In the genomic region with DNA sequence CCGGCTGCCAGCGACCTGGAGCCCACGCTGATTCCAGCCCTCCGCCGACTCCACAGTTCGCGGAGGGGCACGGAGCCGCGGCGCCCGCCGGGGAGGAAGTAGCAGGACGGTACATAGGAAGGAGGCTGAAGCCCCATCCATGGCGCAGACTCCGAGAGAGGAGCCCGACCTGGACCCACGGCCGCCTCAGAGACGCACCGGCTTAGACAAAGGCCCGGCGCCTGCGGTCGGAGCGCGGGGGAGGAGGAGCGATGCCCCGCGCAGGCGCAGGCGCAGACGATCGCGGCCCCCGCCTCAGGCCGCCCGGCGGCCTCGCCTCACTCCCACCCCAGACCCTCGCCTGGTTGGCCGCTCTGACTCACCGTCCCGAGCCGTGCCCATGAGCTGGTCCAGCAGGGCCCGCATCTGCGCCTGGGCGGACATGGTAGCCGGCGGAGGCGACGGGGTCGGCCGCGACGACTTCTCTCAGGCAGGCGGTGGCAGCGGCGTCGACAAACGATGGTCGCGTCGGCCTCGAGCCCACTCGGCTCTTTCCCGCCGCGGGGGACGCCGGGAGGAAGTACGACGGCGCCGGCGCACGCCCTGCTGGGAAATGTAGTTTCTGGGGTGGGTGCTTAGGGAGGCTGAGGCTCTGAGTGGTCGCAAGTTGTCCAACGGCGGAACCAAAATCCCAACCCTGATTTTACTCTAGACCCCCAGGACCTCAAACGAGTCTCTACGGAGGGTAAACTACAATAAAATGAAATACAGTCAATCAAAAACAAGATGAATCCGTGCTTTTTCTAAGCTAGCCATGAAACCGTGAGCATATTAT, we compare ENCODE assay signal across 1 cellular context.
TF ChIP-seq lines count a peak whose summit lies in the region.

A gene with protein sequence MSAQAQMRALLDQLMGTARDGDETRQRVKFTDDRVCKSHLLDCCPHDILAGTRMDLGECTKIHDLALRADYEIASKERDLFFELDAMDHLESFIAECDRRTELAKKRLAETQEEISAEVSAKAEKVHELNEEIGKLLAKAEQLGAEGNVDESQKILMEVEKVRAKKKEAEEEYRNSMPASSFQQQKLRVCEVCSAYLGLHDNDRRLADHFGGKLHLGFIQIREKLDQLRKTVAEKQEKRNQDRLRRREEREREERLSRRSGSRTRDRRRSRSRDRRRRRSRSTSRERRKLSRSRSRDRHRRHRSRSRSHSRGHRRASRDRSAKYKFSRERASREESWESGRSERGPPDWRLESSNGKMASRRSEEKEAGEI (minus strand): TSS at position 533 of the 814 bp plus-strand sequence. CDS start 110 bp downstream, at position 423.

TF ChIP-seq in K562, 482 proteins besides CTCF, POLR2A, EP300 and RAD21 (continued from another document and continues in another):
- TF ChIP-seq, protein P1, sequence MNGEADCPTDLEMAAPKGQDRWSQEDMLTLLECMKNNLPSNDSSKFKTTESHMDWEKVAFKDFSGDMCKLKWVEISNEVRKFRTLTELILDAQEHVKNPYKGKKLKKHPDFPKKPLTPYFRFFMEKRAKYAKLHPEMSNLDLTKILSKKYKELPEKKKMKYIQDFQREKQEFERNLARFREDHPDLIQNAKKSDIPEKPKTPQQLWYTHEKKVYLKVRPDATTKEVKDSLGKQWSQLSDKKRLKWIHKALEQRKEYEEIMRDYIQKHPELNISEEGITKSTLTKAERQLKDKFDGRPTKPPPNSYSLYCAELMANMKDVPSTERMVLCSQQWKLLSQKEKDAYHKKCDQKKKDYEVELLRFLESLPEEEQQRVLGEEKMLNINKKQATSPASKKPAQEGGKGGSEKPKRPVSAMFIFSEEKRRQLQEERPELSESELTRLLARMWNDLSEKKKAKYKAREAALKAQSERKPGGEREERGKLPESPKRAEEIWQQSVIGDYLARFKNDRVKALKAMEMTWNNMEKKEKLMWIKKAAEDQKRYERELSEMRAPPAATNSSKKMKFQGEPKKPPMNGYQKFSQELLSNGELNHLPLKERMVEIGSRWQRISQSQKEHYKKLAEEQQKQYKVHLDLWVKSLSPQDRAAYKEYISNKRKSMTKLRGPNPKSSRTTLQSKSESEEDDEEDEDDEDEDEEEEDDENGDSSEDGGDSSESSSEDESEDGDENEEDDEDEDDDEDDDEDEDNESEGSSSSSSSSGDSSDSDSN (IDR thresholded peaks at IDR 0.05; ENCODE audit: borderline replicate concordance in 1 of 2, low read depth in 2 of 2, low read length in 2 of 2): peak in 1 of 2 experiments; percentile 63; a peak in 1 of 4 replicates
- TF ChIP-seq JUND (IDR thresholded peaks at IDR 0.05; ENCODE audit: borderline replicate concordance, low read depth, low read length) (no peak; the same call in 1 of the 2 replicates), JUND (tag; IDR thresholded peaks at IDR 0.05; ENCODE audit: borderline replicate concordance, low read depth, low read length) (no peak), HNRNPUL1 (IDR thresholded peaks at IDR 0.05; ENCODE audit: low read length) (no peak), BHLHE40 (IDR thresholded peaks at IDR 0.05; ENCODE audit: low read length) (peak; percentile 20; the same call in 1 of the 2 replicates), KLF13 (tag; IDR thresholded peaks at IDR 0.05; ENCODE audit: borderline replicate concordance, low read depth) (0 out of 2 replicates have a peak, but pooled peaks have one; percentile 52), FOXA3 (CRISPR knock-in tag; conservative IDR thresholded peaks at IDR 0.05 in 1 of 2, IDR thresholded peaks at IDR 0.05 in 1 of 2) (peak in 1 of 2 experiments; percentile 64; a peak in 1 of 4 replicates), RBM25 (IDR thresholded peaks at IDR 0.05; ENCODE audit: low read depth, low read length, severe bottlenecking) (no peak), ZBTB17 (CRISPR knock-in tag; IDR thresholded peaks at IDR 0.05) (peak; percentile 86), MCM3 (IDR thresholded peaks at IDR 0.05) (no peak), BCOR (IDR thresholded peaks at IDR 0.05) (no peak), PCBP2 (IDR thresholded peaks at IDR 0.05; ENCODE audit: low read depth, low read length, poor library complexity, severe bottlenecking) (no peak), FIP1L1 (IDR thresholded peaks at IDR 0.05; ENCODE audit: low read depth, low read length, poor library complexity, severe bottlenecking) (no peak), ZNF695 (CRISPR knock-in tag; IDR thresholded peaks at IDR 0.05) (no peak), ZEB2 (IDR thresholded peaks at IDR 0.05) (no peak), ZFP36 (IDR thresholded peaks at IDR 0.05; ENCODE audit: low read depth, low read length, partially characterized antibody) (peak; percentile 1), KAT2B (IDR thresholded peaks at IDR 0.05; ENCODE audit: low read depth, low read length) (no peak), MTA3 (IDR thresholded peaks at IDR 0.05; ENCODE audit: borderline replicate concordance) (peak; percentile 94), ZNF217 (CRISPR knock-in tag; IDR thresholded peaks at IDR 0.05) (no peak), FOXM1 (IDR thresholded peaks at IDR 0.05; ENCODE audit: low read depth) (no peak), FOXM1 (CRISPR knock-in tag; IDR thresholded peaks at IDR 0.05; ENCODE audit: low read depth) (peak; percentile 63), ZFP1 (CRISPR knock-in tag; IDR thresholded peaks at IDR 0.05) (no peak), HIVEP1 (CRISPR knock-in tag; IDR thresholded peaks at IDR 0.05) (no peak), CBX8 (IDR thresholded peaks at IDR 0.05; ENCODE audit: borderline replicate concordance, extremely low read depth, low read depth, low read length, poor library complexity, severe bottlenecking) (no peak), SMARCE1 (IDR thresholded peaks at IDR 0.05) (no peak), ATF1 (CRISPR knock-in tag; IDR thresholded peaks at IDR 0.05) (peak; percentile 63), ATF1 (tag; IDR thresholded peaks at IDR 0.05) (peak; percentile 98), MIER1 (IDR thresholded peaks at IDR 0.05; ENCODE audit: low read depth) (no peak), ESRRA (IDR thresholded peaks at IDR 0.05; ENCODE audit: borderline replicate concordance, low read depth) (peak; percentile 70), HDAC2 (IDR thresholded peaks at IDR 0.05) (no peak), KLF1 (tag; IDR thresholded peaks at IDR 0.05) (no peak; the same call in 1 of the 2 replicates), NCOR1 (IDR thresholded peaks at IDR 0.05) (no peak; the same call in 1 of the 2 replicates), ZNF436 (CRISPR knock-in tag; IDR thresholded peaks at IDR 0.05) (no peak), POLR2H (tag; IDR thresholded peaks at IDR 0.05; ENCODE audit: low read depth) (peak; percentile 77), PRPF4 (IDR thresholded peaks at IDR 0.05; ENCODE audit: insufficient read depth, low read depth, low read length, poor library complexity, severe bottlenecking) (no peak), NBN (IDR thresholded peaks at IDR 0.05; ENCODE audit: low read depth) (no peak), BRD4 (IDR thresholded peaks at IDR 0.05) (no peak), FOSL1 (tag; conservative IDR thresholded peaks at IDR 0.05) (peak; percentile 52; the same call in 1 of the 2 replicates), LEF1 (IDR thresholded peaks at IDR 0.05) (no peak), EZH2 (IDR thresholded peaks at IDR 0.05; ENCODE audit: borderline replicate concordance, low read depth, low read length) (no peak), DMBX1 (CRISPR knock-in tag; IDR thresholded peaks at IDR 0.05; ENCODE audit: borderline replicate concordance) (peak; percentile 86; the same call in 1 of the 2 replicates), RUNX1 (IDR thresholded peaks at IDR 0.05; ENCODE audit: low read depth) (no peak), ZFP30 (CRISPR knock-in tag; IDR thresholded peaks at IDR 0.05; ENCODE audit: borderline replicate concordance) (no peak), RFX5 (IDR thresholded peaks at IDR 0.05; ENCODE audit: low read depth, low read length) (no peak), NFE2L1 (tag; IDR thresholded peaks at IDR 0.05; ENCODE audit: borderline replicate concordance, low read depth) (no peak), XRCC3 (IDR thresholded peaks at IDR 0.05) (no peak), KDM5B (IDR thresholded peaks at IDR 0.05; ENCODE audit: insufficient replicate concordance, low read depth, low read length) (peak; percentile 96), HNRNPLL (IDR thresholded peaks at IDR 0.05; ENCODE audit: low read depth, low read length, poor library complexity, severe bottlenecking) (no peak), HOXB6 (CRISPR knock-in tag; IDR thresholded peaks at IDR 0.05; ENCODE audit: borderline replicate concordance) (no peak), PRMT5 (CRISPR knock-in tag; IDR thresholded peaks at IDR 0.05) (no peak), HNRNPL (IDR thresholded peaks at IDR 0.05; ENCODE audit: low read depth, low read length) (0 out of 2 replicates have a peak, but pooled peaks have one; percentile 48), TEAD4 (IDR thresholded peaks at IDR 0.05; ENCODE audit: low read length) (peak; percentile 9; the same call in 1 of the 2 replicates), TEAD4 (CRISPR knock-in tag; IDR thresholded peaks at IDR 0.05; ENCODE audit: borderline replicate concordance) (no peak)
- TF ChIP-seq, protein P2, sequence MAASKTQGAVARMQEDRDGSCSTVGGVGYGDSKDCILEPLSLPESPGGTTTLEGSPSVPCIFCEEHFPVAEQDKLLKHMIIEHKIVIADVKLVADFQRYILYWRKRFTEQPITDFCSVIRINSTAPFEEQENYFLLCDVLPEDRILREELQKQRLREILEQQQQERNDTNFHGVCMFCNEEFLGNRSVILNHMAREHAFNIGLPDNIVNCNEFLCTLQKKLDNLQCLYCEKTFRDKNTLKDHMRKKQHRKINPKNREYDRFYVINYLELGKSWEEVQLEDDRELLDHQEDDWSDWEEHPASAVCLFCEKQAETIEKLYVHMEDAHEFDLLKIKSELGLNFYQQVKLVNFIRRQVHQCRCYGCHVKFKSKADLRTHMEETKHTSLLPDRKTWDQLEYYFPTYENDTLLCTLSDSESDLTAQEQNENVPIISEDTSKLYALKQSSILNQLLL (CRISPR knock-in tag; IDR thresholded peaks at IDR 0.05; ENCODE audit: borderline replicate concordance): no peak
- TF ChIP-seq, protein P3, sequence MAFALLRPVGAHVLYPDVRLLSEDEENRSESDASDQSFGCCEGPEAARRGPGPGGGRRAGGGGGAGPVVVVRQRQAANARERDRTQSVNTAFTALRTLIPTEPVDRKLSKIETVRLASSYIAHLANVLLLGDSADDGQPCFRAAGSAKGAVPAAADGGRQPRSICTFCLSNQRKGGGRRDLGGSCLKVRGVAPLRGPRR (CRISPR knock-in tag; IDR thresholded peaks at IDR 0.05): no peak
- TF ChIP-seq, protein P4, sequence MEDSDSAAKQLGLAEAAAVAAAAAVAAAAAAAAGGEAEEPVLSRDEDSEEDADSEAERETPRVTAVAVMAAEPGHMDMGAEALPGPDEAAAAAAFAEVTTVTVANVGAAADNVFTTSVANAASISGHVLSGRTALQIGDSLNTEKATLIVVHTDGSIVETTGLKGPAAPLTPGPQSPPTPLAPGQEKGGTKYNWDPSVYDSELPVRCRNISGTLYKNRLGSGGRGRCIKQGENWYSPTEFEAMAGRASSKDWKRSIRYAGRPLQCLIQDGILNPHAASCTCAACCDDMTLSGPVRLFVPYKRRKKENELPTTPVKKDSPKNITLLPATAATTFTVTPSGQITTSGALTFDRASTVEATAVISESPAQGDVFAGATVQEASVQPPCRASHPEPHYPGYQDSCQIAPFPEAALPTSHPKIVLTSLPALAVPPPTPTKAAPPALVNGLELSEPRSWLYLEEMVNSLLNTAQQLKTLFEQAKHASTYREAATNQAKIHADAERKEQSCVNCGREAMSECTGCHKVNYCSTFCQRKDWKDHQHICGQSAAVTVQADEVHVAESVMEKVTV (CRISPR knock-in tag; IDR thresholded peaks at IDR 0.05): peak; percentile 72
- TF ChIP-seq, protein P5, sequence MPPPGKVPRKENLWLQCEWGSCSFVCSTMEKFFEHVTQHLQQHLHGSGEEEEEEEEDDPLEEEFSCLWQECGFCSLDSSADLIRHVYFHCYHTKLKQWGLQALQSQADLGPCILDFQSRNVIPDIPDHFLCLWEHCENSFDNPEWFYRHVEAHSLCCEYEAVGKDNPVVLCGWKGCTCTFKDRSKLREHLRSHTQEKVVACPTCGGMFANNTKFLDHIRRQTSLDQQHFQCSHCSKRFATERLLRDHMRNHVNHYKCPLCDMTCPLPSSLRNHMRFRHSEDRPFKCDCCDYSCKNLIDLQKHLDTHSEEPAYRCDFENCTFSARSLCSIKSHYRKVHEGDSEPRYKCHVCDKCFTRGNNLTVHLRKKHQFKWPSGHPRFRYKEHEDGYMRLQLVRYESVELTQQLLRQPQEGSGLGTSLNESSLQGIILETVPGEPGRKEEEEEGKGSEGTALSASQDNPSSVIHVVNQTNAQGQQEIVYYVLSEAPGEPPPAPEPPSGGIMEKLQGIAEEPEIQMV (tag; conservative IDR thresholded peaks at IDR 0.05; ENCODE audit: low read depth): no peak
- TF ChIP-seq, protein P6, sequence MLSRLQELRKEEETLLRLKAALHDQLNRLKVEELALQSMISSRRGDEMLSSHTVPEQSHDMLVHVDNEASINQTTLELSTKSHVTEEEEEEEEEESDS (CRISPR knock-in tag; IDR thresholded peaks at IDR 0.05): no peak
- TF ChIP-seq, protein P7, sequence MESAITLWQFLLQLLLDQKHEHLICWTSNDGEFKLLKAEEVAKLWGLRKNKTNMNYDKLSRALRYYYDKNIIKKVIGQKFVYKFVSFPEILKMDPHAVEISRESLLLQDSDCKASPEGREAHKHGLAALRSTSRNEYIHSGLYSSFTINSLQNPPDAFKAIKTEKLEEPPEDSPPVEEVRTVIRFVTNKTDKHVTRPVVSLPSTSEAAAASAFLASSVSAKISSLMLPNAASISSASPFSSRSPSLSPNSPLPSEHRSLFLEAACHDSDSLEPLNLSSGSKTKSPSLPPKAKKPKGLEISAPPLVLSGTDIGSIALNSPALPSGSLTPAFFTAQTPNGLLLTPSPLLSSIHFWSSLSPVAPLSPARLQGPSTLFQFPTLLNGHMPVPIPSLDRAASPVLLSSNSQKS (CRISPR knock-in tag; IDR thresholded peaks at IDR 0.05): no peak
- TF ChIP-seq, protein P8, sequence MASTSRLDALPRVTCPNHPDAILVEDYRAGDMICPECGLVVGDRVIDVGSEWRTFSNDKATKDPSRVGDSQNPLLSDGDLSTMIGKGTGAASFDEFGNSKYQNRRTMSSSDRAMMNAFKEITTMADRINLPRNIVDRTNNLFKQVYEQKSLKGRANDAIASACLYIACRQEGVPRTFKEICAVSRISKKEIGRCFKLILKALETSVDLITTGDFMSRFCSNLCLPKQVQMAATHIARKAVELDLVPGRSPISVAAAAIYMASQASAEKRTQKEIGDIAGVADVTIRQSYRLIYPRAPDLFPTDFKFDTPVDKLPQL (IDR thresholded peaks at IDR 0.05; ENCODE audit: extremely low read depth, insufficient read length): no peak
- TF ChIP-seq, protein P9, sequence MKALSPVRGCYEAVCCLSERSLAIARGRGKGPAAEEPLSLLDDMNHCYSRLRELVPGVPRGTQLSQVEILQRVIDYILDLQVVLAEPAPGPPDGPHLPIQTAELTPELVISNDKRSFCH (CRISPR knock-in tag; IDR thresholded peaks at IDR 0.05): no peak
- TF ChIP-seq, protein P9 (tag; IDR thresholded peaks at IDR 0.05): peak; percentile 93
- TF ChIP-seq, protein P10, sequence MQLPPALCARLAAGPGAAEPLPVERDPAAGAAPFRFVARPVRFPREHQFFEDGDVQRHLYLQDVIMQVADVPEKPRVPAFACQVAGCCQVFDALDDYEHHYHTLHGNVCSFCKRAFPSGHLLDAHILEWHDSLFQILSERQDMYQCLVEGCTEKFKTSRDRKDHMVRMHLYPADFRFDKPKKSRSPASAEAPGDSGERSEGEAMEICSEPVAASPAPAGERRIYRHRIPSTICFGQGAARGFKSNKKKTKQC (CRISPR knock-in tag; IDR thresholded peaks at IDR 0.05): peak; percentile 98
